In the genomic region with DNA sequence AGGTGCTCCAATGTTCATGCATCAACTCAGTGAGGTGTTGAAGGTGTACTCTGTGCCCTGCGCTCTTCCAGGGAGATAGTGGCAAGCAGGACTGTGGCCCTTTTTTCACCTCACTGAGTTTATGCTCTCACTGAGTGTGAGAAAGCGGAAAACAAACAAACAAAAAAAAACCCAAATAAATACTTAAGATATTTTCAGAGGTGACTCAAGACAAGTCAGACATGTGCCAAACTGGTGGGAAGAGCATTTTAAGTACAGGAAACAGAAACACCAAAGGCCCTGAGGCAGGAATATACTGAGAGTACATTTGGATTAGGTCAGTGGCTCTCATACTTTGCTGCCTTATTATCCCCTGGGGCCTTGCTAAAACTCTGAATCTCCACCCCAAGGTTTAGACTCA, we compare ENCODE assay signal across 21 cellular contexts.
DNase-seq lines count a peak whose midpoint lies in the region; ATAC-seq and TF ChIP-seq lines count a peak whose summit lies in the region.
"Had no signal": no experiment of that assay in that cellular context is flagged by ENCODE, and none has a peak within 500 bp of the region (broad histone marks: within the 10 kb centered on the region; RNA-seq: fewer than 3 reads in every experiment).

No MANE protein-coding gene starts in this region.

- H3K27ac ChIP-seq in PC-3 (ENCODE audit: low read length): peak overlapping the region; percentile 95
- H3K27ac ChIP-seq: 22Rv1, psoas muscle, tibial nerve had no signal

- H3F3A ChIP-seq in PC-3 (ENCODE audit: low read length, unreplicated experiment): peaks cover 4% of the 10 kb centered on the region

- H3K4me1 ChIP-seq in PC-3 (ENCODE audit: insufficient read depth, low read length) (peaks cover 37% of the 10 kb centered on the region), skeletal muscle satellite cell (ENCODE audit: control insufficient read depth, insufficient read depth, low read length) (peaks cover 31% of the 10 kb centered on the region)
- H3K4me1 ChIP-seq: psoas muscle, tibial nerve had no signal

- no peaks in the 10 kb centered on the region for H4K20me1 ChIP-seq in PC-3 (ENCODE audit: low read length)

- DNase-seq in SIG-M5 treated with dmso at 0.1 percent for 504 hours (lab: John Stamatoyannopoulos, UW; ENCODE audit: unreplicated experiment) (peak; percentile 14), SIG-M5 (lab: John Stamatoyannopoulos, UW) (no peak), PC-3 (peak; percentile 91), epithelial cell of esophagus (ENCODE audit: low read depth) (peak; percentile 86), GDM1 (lab: John Stamatoyannopoulos, UW) (no peak), NCI-H2081 treated with DMSO at 0.1 percent for 48 hours (lab: John Stamatoyannopoulos, UW) (no peak), natural killer cell (no peak)
- DNase-seq: activated CD4-positive, alpha-beta T cell treated with anti-CD3 and anti-CD28 coated beads, Interleukin-2, amount 50 U/mL, for 48 hours; CD8-positive, alpha-beta T cell; DND-41; mesendoderm; NCI-H2029 treated with DMSO at 0.1 percent for 48 hours; NCI-H526; psoas muscle had no signal

- H3K9me2 ChIP-seq in PC-3 (replicated peaks; ENCODE audit: low read length): no peaks in the 10 kb centered on the region

- no peak overlapping the region for H3K27ac Mint-ChIP-seq in natural killer cell
- H3K27ac Mint-ChIP-seq: activated naive CD4-positive, alpha-beta T cell treated with anti-CD3 and anti-CD28 coated beads, Interleukin-2, amount 50 U/mL, for 24 hours; brain; CD8-positive, alpha-beta T cell; nephron; stimulated activated effector memory CD8-positive, alpha-beta T cell treated with anti-CD3 and anti-CD28 coated beads, Interleukin-12 subunit alpha, Interleukin-12 subunit beta, amount 100 ng/mL, for 72 hours had no signal

- TF ChIP-seq CTCF in PC-3 (conservative IDR thresholded peaks at IDR 0.05; ENCODE audit: low read depth, low read length): no peak
- TF ChIP-seq CTCF in epithelial cell of esophagus (IDR thresholded peaks at IDR 0.05; ENCODE audit: insufficient read depth, low read depth, low read length, missing control alignments): no peak
- TF ChIP-seq CTCF in natural killer cell (IDR thresholded peaks at IDR 0.05): no peak

- POLR2A ChIA-PET in PC-3 (lab: Charles Lee; ENCODE audit: unreplicated experiment): no interaction called here

- H3K36me3 ChIP-seq in PC-3 (ENCODE audit: low read depth, low read length): no peaks in the 10 kb centered on the region
- no peaks in the 10 kb centered on the region for H3K36me3 ChIP-seq in skeletal muscle satellite cell (ENCODE audit: insufficient read depth, low read length)
- H3K36me3 ChIP-seq: tibial nerve had no signal

- H3K79me2 ChIP-seq in PC-3 (ENCODE audit: low read length): no peaks in the 10 kb centered on the region

- no peaks in the 10 kb centered on the region for H3K36me3 Mint-ChIP-seq in natural killer cell
- H3K36me3 Mint-ChIP-seq: activated naive CD4-positive, alpha-beta T cell treated with anti-CD3 and anti-CD28 coated beads, Interleukin-2, amount 50 U/mL, for 24 hours; brain; CD8-positive, alpha-beta T cell; stimulated activated effector memory CD8-positive, alpha-beta T cell treated with anti-CD3 and anti-CD28 coated beads, Interleukin-12 subunit alpha, Interleukin-12 subunit beta, amount 100 ng/mL, for 72 hours had no signal

- peaks cover 0 to 5% of the 10 kb centered on the region in 2 donors for H3K9me3 Mint-ChIP-seq in natural killer cell
- H3K9me3 Mint-ChIP-seq: activated naive CD4-positive, alpha-beta T cell treated with anti-CD3 and anti-CD28 coated beads, Interleukin-2, amount 50 U/mL, for 24 hours; CD8-positive, alpha-beta T cell; stimulated activated effector memory CD8-positive, alpha-beta T cell treated with anti-CD3 and anti-CD28 coated beads, Interleukin-12 subunit alpha, Interleukin-12 subunit beta, amount 100 ng/mL, for 72 hours had no signal

- CTCF ChIA-PET in PC-3 (lab: Charles Lee): no interaction called here

- ATAC-seq in PC-3 (peak; percentile 72), natural killer cell (no peak)
- ATAC-seq: CD8-positive, alpha-beta T cell; psoas muscle; stimulated activated effector memory CD8-positive, alpha-beta T cell treated with anti-CD3 and anti-CD28 coated beads, Interleukin-12 subunit alpha, Interleukin-12 subunit beta, amount 100 ng/mL, for 72 hours had no signal

- H3K4me3 Mint-ChIP-seq in natural killer cell: no peak overlapping the region
- H3K4me3 Mint-ChIP-seq: activated naive CD4-positive, alpha-beta T cell treated with anti-CD3 and anti-CD28 coated beads, Interleukin-2, amount 50 U/mL, for 24 hours; brain; CD8-positive, alpha-beta T cell; nephron; stimulated activated effector memory CD8-positive, alpha-beta T cell treated with anti-CD3 and anti-CD28 coated beads, Interleukin-12 subunit alpha, Interleukin-12 subunit beta, amount 100 ng/mL, for 72 hours had no signal

- H3K4me1 Mint-ChIP-seq in natural killer cell: no peaks in the 10 kb centered on the region
- H3K4me1 Mint-ChIP-seq: activated naive CD4-positive, alpha-beta T cell treated with anti-CD3 and anti-CD28 coated beads, Interleukin-2, amount 50 U/mL, for 24 hours; brain; nephron; stimulated activated effector memory CD8-positive, alpha-beta T cell treated with anti-CD3 and anti-CD28 coated beads, Interleukin-12 subunit alpha, Interleukin-12 subunit beta, amount 100 ng/mL, for 72 hours had no signal

- intact Hi-C loops in PC-3 (cut with micrococcal nuclease): loop anchor here (2.0 kb wide), 1 partner anchor 54 kb away; no protein-coding TSS in a partner anchor
- intact Hi-C loops in natural killer cell (cut with micrococcal nuclease): no loop called here

- H3K4me2 ChIP-seq in PC-3 (ENCODE audit: low read length): peak overlapping the region; percentile 38
- no peak overlapping the region for H3K4me2 ChIP-seq in skeletal muscle satellite cell (ENCODE audit: low read length)

- no peaks in the 10 kb centered on the region for H3K27me3 Mint-ChIP-seq in natural killer cell (ENCODE audit: low read depth in 2 of 2)
- H3K27me3 Mint-ChIP-seq: brain had no signal

- 0 out of 2 replicates have a peak overlapping the region, but pooled peaks have one; percentile 10 for H2AFZ ChIP-seq in PC-3 (ENCODE audit: low read length)

- H3K27me3 ChIP-seq in PC-3 (ENCODE audit: low read length): no peaks in the 10 kb centered on the region
- no peaks in the 10 kb centered on the region for H3K27me3 ChIP-seq in skeletal muscle satellite cell (ENCODE audit: control insufficient read depth, insufficient read depth, low read length)
- H3K27me3 ChIP-seq: tibial nerve had no signal

- H3K9me3 ChIP-seq in PC-3 (ENCODE audit: low read length): no peaks in the 10 kb centered on the region
- no peaks in the 10 kb centered on the region for H3K9me3 ChIP-seq in skeletal muscle satellite cell (replicated peaks; ENCODE audit: low read length)
- H3K9me3 ChIP-seq: psoas muscle, tibial nerve had no signal

- H3K4me3 ChIP-seq in PC-3 (ENCODE audit: low read length): no peak overlapping the region
- H3K4me3 ChIP-seq in epithelial cell of esophagus (ENCODE audit: low read length): no peak overlapping the region
- H3K4me3 ChIP-seq in skeletal muscle satellite cell (ENCODE audit: low read length): no peak overlapping the region
- H3K4me3 ChIP-seq: psoas muscle, tibial nerve had no signal

- H3K9ac ChIP-seq in PC-3 (ENCODE audit: low read length): peak overlapping the region; percentile 72
- peak overlapping the region; percentile 73 for H3K9ac ChIP-seq in skeletal muscle satellite cell (ENCODE audit: low read depth, low read length)

- BruUV-seq in PC-3 (replicated peaks; lab: Mats Ljungman, UMichigan): no TSS peak

Comparison
In these comparisons a context has a peak if more than half of its experiments do, and no peak if none do; other contexts are left out.
1. DNase-seq: peak in SIG-M5 treated with dmso at 0.1 percent for 504 hours (single experiment), PC-3 (single experiment) and epithelial cell of esophagus (single experiment); none in SIG-M5 (single experiment), GDM1 (single experiment), NCI-H2081 treated with DMSO at 0.1 percent for 48 hours (single experiment) and natural killer cell (single experiment).